ENCODE assay signal across 15 cellular contexts in genomic region chr12:119148049-119148448, GRCh38. TPM values are rescaled to one million over a fixed set of nuclear protein-coding genes. Genes with fewer than 3 reads are reported as not detected.
A peak's percentile ranks its signal among the peaks of the same experiment; 100 is the strongest.
DNase-seq lines count a peak whose midpoint lies in the region; FAIRE-seq and TF ChIP-seq lines count a peak whose summit lies in the region.
"Had no signal": no experiment of that assay in that cellular context is flagged by ENCODE, and none has a peak within 500 bp of the region (broad histone marks: within the 10 kb centered on the region; RNA-seq: fewer than 3 reads in every experiment).

No MANE protein-coding gene starts in this region.

- TF ChIP-seq CTCF in H1 (IDR thresholded peaks at IDR 0.05; ENCODE audit: control extremely low read depth in 1 of 3, insufficient read depth in 1 of 3, low read depth in 1 of 3, low read length in 3 of 3): no peak

- H3K23me2 ChIP-seq in H1 (ENCODE audit: low read depth, low read length): no peaks in the 10 kb centered on the region

- 0 out of 2 replicates have a peak overlapping the region, but pooled peaks have one; percentile 10 for H2AK5ac ChIP-seq in H1 (ENCODE audit: low read depth, low read length)

- no peak overlapping the region for H4K5ac ChIP-seq in H1 (ENCODE audit: insufficient read length, low read depth, low read length)

- no peak for TF ChIP-seq EP300 in H1 (IDR thresholded peaks at IDR 0.05; ENCODE audit: borderline replicate concordance in 1 of 2, low read depth in 2 of 2, low read length in 2 of 2)

- H3K27ac ChIP-seq in HUES48 (ENCODE audit: low read depth, low read length) (peak overlapping the region; percentile 21), H1 (ENCODE audit: low read depth, low read length) (no peak overlapping the region)
- H3K27ac ChIP-seq: BLaER1 treated with 17β-estradiol and CSF1 and Interleukin-3, amounts not matched to agents 10 nM and 100 nM; KMS-11; SJCRH30 had no signal

- POLR2A ChIA-PET in H1 (lab: Charles Lee; ENCODE audit: partially characterized antibody): interaction anchor here (0.6 to 1.5 kb wide), 5 partner anchors 12 to 127 kb away, joined by 3 to 4 read pairs (median 3); no protein-coding TSS in a partner anchor

- H2AFZ ChIP-seq in H1 (ENCODE audit: low read length): no peak overlapping the region

- H3K79me2 ChIP-seq in H1 (ENCODE audit: control insufficient read depth in 1 of 2, insufficient read depth in 2 of 2, low read length in 2 of 2): peaks cover 0 to 10% of the 10 kb centered on the region in 2 experiments; a peak in 1 of 4 replicates

- 86% methylated on average over 2 of the region's 2 CpGs; no CpG with 5 or more reads in 1 of the 2 experiments for WGBS in H1 (ENCODE audit: extremely low coverage in 1 of 2, insufficient coverage in 1 of 2, insufficient read length in 1 of 2, insufficient replicate concordance in 2 of 2, low coverage in 1 of 2, low lambda C conversion rate in 2 of 2, missing lambda C conversion rate in 1 of 2), 2 experiments

- TF ChIP-seq POLR2A in H1 (IDR thresholded peaks at IDR 0.05; ENCODE audit: control extremely low read depth in 1 of 2, low read depth in 2 of 2, low read length in 2 of 2): no peak

- H3K23ac ChIP-seq in H1 (ENCODE audit: insufficient read length): no peak overlapping the region

- no peak for TF ChIP-seq RAD21 in H1 (IDR thresholded peaks at IDR 0.05 in 1 of 2, conservative IDR thresholded peaks at IDR 0.05 in 1 of 2; ENCODE audit: low read depth in 2 of 2, low read length in 2 of 2)

- FAIRE-seq in H1 (lab: Jason Lieb, UNC): no peak

- H3K27me3 ChIP-seq in HUES48 (ENCODE audit: control insufficient read depth, insufficient read depth, low read length): no peaks in the 10 kb centered on the region
- H3K27me3 ChIP-seq in H1 (replicated peaks in 1 of 4; ENCODE audit: control insufficient read depth in 3 of 4, extremely low read depth in 1 of 4, insufficient read depth in 3 of 4, low read length in 3 of 4): no peaks in the 10 kb centered on the region
- H3K27me3 ChIP-seq: BLaER1 treated with 17β-estradiol and CSF1 and Interleukin-3, amounts not matched to agents 10 nM and 100 nM; SJCRH30 had no signal

- no peak for DNase-seq in H1 (ENCODE audit: low read depth in 1 of 2, low spot score in 2 of 2)
- DNase-seq in occipital lobe (lab: John Stamatoyannopoulos, UW): peak; percentile 44
- no peak for DNase-seq in AG20443 (ENCODE audit: low spot score)
- DNase-seq in KG1 (lab: John Stamatoyannopoulos, UW): no peak
- DNase-seq in activated T-cell treated with anti-CD3 and anti-CD28 coated beads for 4 hours: no peak
- no peak for DNase-seq in activated gamma-delta T cell (lab: John Stamatoyannopoulos, UW)
- DNase-seq: EL, NCI-H1105 treated with DMSO at 0.1 percent for 48 hours, NCI-H1930, NCI-H2171 treated with DMSO at 0.1 percent for 48 hours, NCI-H510A, SJCRH30 had no signal

- no peak overlapping the region for H3K14ac ChIP-seq in H1 (ENCODE audit: insufficient read length)

- H3K4me3 ChIP-seq in HUES48 (ENCODE audit: low read depth, low read length) (no peak overlapping the region), H1 (ENCODE audit: extremely low read depth in 1 of 4, insufficient read depth in 2 of 4, low read depth in 3 of 4, low read length in 4 of 4) (no peak overlapping the region)
- H3K4me3 ChIP-seq: BLaER1 treated with 17β-estradiol and CSF1 and Interleukin-3, amounts not matched to agents 10 nM and 100 nM; SJCRH30 had no signal

- H3K4me1 ChIP-seq in HUES48 (ENCODE audit: control insufficient read depth, insufficient read depth, low read length) (peaks cover 29% of the 10 kb centered on the region), H1 (replicated peaks in 1 of 4; ENCODE audit: control insufficient read depth in 3 of 4, insufficient read depth in 4 of 4, low read length in 3 of 4) (peaks cover 0 to 18% (median 10%) of the 10 kb centered on the region in 4 experiments; a peak in 5 of 7 replicates)
- H3K4me1 ChIP-seq: BLaER1 treated with 17β-estradiol and CSF1 and Interleukin-3, amounts not matched to agents 10 nM and 100 nM; SJCRH30 had no signal

- no peak overlapping the region for H2BK15ac ChIP-seq in H1 (ENCODE audit: low read length)

- peaks cover 11% of the 10 kb centered on the region; the same call in 1 of the 2 replicates for H3K36me3 ChIP-seq in HUES48 (ENCODE audit: control insufficient read depth, insufficient read depth, low read length)
- H3K36me3 ChIP-seq in H1 (ENCODE audit: control insufficient read depth in 2 of 4, insufficient read depth in 4 of 4, low read length in 3 of 4): peaks cover 2 to 12% (median 3%) of the 10 kb centered on the region in 4 experiments; a peak in 4 of 8 replicates
- H3K36me3 ChIP-seq: BLaER1 treated with 17β-estradiol and CSF1 and Interleukin-3, amounts not matched to agents 10 nM and 100 nM; SJCRH30 had no signal

- 0 out of 2 replicates have a peak overlapping the region, but pooled peaks have one; percentile 2 for H2BK12ac ChIP-seq in H1 (ENCODE audit: low read depth, low read length)

- no peaks in the 10 kb centered on the region for H3K9me3 ChIP-seq in HUES48 (ENCODE audit: control insufficient read depth, insufficient read depth, low read length)
- peaks cover 2 to 7% of the 10 kb centered on the region in 2 experiments; a peak in 2 of 4 replicates for H3K9me3 ChIP-seq in H1 (ENCODE audit: insufficient read depth in 2 of 2, low read depth in 1 of 2, low read length in 1 of 2)
- H3K9me3 ChIP-seq: SJCRH30 had no signal

- no peak overlapping the region for H3K18ac ChIP-seq in H1 (ENCODE audit: extremely low read depth, low read length)

- H2BK5ac ChIP-seq in H1 (ENCODE audit: low read depth, low read length): no peak overlapping the region

- H3K4me2 ChIP-seq in H1 (ENCODE audit: insufficient read depth in 1 of 2, low read depth in 2 of 2, low read length in 2 of 2): no peak overlapping the region
- H3K4me2 ChIP-seq: BLaER1 treated with 17β-estradiol and CSF1 and Interleukin-3, amounts not matched to agents 10 nM and 100 nM; KMS-11 had no signal

- no peak overlapping the region for H3K4ac ChIP-seq in H1 (replicated peaks; ENCODE audit: insufficient read length, low read depth, low read length)

- no peak overlapping the region for H3K9ac ChIP-seq in HUES48 (ENCODE audit: low read depth, low read length)
- no peak overlapping the region for H3K9ac ChIP-seq in H1 (replicated peaks in 1 of 4; ENCODE audit: extremely low read depth in 1 of 4, low read depth in 3 of 4, low read length in 3 of 4)
- H3K9ac ChIP-seq: BLaER1 treated with 17β-estradiol and CSF1 and Interleukin-3, amounts not matched to agents 10 nM and 100 nM; KMS-11 had no signal

- CTCF ChIA-PET in H1 (lab: Charles Lee; ENCODE audit: partially characterized antibody): interaction anchor here (1.5 to 2.1 kb wide), 4 partner anchors 10 to 265 kb away, joined by 4 to 11 read pairs (median 6); no protein-coding TSS in a partner anchor

- no peaks in the 10 kb centered on the region for H4K20me1 ChIP-seq in H1 (replicated peaks in 1 of 2; ENCODE audit: control insufficient read depth in 1 of 2, insufficient read depth in 2 of 2, low read length in 2 of 2)
- H4K20me1 ChIP-seq: BLaER1 treated with 17β-estradiol and CSF1 and Interleukin-3, amounts not matched to agents 10 nM and 100 nM had no signal

- H4K91ac ChIP-seq in H1 (replicated peaks; ENCODE audit: insufficient read length, low read length): no peak overlapping the region

- no peaks in the 10 kb centered on the region for H3K79me1 ChIP-seq in H1 (ENCODE audit: low read depth, low read length)

- H2BK20ac ChIP-seq in H1 (ENCODE audit: low read length): no peak overlapping the region

- H3K56ac ChIP-seq in H1 (replicated peaks; ENCODE audit: insufficient read length, low read depth, low read length): no peak overlapping the region

- no peak overlapping the region for H4K8ac ChIP-seq in H1 (ENCODE audit: extremely low read depth, insufficient read depth, low read length)

- H2BK120ac ChIP-seq in H1 (replicated peaks; ENCODE audit: low read depth, low read length): no peak overlapping the region

TF ChIP-seq in H1, 55 proteins besides CTCF, POLR2A, EP300 and RAD21 (continues in another document):
- TF ChIP-seq SP1 (IDR thresholded peaks at IDR 0.05; ENCODE audit: low read depth, low read length) (no peak), SUZ12 (IDR thresholded peaks at IDR 0.05; ENCODE audit: low read length) (no peak), CTBP2 (IDR thresholded peaks at IDR 0.05; ENCODE audit: borderline replicate concordance, insufficient read depth, insufficient read length, low read length) (no peak), YY1 (IDR thresholded peaks at IDR 0.05; ENCODE audit: low read depth, low read length) (no peak), BACH1 (IDR thresholded peaks at IDR 0.05; ENCODE audit: low read length) (no peak), PHF8 (conservative IDR thresholded peaks at IDR 0.05; ENCODE audit: low read depth, low read length) (no peak), E2F6 (IDR thresholded peaks at IDR 0.05) (no peak), ATF2 (IDR thresholded peaks at IDR 0.05; ENCODE audit: low read length) (no peak), BCL11A (IDR thresholded peaks at IDR 0.05; ENCODE audit: low read depth in 2 of 2, low read length in 2 of 2) (no peak)

RNA-seq across cellular contexts. Expression of gene HSPB8, which starts 30.7 kb away (rescaled TPM):
- total RNA-seq in H1 (2021; fragmentation: NEBNext Ultra II Directional; extraction: Animal tissue kit (Norgen Biotek cat#: 25700)): 11.7 TPM in 2 replicates
- 17.4 and 28.2 TPM in 2 replicates for polyA plus RNA-seq in H1 (2011; rRNA removed)
- polyA plus RNA-seq in H1 (2011; cell fraction: cytosol; rRNA removed): 13.1 TPM
- polyA plus RNA-seq in H1 (2011; cell fraction: nucleus; rRNA removed): 11.9 TPM
- 17.8 to 18.5 TPM (median 18.0 TPM) in 4 replicates for polyA plus RNA-seq in H1 (2012, experiment 1 of 2)
- polyA plus RNA-seq in H1 (2012, experiment 2 of 2): 26.1 TPM
- polyA plus RNA-seq in H1 (2013, experiment 1 of 2): 5.5 TPM
- polyA plus RNA-seq in H1 (2013, experiment 2 of 2): 5.8 TPM
- polyA minus RNA-seq in H1 (2011; rRNA and poly(A)+ RNA removed): 9.3 and 14.3 TPM in 2 replicates
- polyA minus RNA-seq in H1 (2011; cell fraction: cytosol; rRNA and poly(A)+ RNA removed): 10.0 TPM
- 9.2 TPM for polyA minus RNA-seq in H1 (2011; cell fraction: nucleus; rRNA and poly(A)+ RNA removed)
- 4.2 TPM for total RNA-seq in occipital lobe
